8 cellular contexts compared by ENCODE assay signal in the genomic region with DNA sequence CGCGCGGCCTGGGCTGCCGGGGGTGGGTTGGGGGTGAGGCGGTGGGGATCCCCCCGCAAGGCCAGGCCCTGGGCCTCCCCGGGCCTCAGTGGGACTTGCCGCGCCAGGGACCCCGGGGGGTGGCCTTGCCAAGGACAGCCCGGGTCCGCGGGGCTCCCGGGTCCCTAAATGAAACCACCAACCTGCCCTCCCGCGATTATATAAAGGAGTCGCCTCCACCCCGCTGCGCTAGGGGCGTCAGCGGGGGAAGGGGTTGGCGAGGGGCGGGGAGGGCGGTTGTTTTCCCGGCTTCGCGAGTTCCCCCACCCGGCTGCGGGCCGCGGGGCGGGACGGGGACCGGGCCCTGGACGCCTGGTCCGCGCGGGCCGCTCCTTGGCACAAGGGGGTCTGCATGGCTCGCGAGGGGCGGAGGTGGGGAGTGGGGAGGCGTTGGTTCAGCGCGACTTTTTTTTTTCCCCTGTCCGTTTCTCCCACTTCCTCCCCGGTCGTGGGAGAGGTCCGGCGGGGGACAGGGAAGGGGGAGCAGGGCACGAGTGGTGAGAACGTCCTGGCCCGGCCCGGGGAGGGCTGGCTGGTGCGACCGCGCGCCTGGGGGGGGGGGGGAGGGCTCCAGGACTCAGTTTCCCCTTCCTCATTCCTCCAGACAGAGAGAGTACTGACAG. TPM values are rescaled to one million over a fixed set of nuclear protein-coding genes. Genes with fewer than 3 reads are reported as not detected.
A peak's percentile ranks its signal among the peaks of the same experiment; 100 is the strongest.
DNase-seq lines count a peak whose midpoint lies in the region; ATAC-seq, FAIRE-seq and TF ChIP-seq lines count a peak whose summit lies in the region.

No MANE protein-coding gene starts in this region.

- H3K4me1 ChIP-seq in BE2C (no peaks in the 10 kb centered on the region), HUES64 (ENCODE audit: insufficient read depth, low read length) (0 out of 2 replicates have a peak, but pooled peaks cover under 1% of the 10 kb centered on the region), ascending aorta (peaks cover 15 to 17% of the 10 kb centered on the region in 2 donors), iPS-18a (ENCODE audit: control insufficient read depth, low read depth, low read length) (peaks cover 5% of the 10 kb centered on the region)

- no peak overlapping the region for H3K27ac ChIP-seq in HUES64 (ENCODE audit: low read depth, low read length)
- H3K27ac ChIP-seq in ascending aorta, result peak overlapping the region; percentile 88 to 90
- no peak overlapping the region for H3K27ac ChIP-seq in iPS-18a (ENCODE audit: low read length)

- H3K9ac ChIP-seq in HUES64 (ENCODE audit: low read depth, low read length) (no peak overlapping the region), iPS-18a (ENCODE audit: low read length) (no peak overlapping the region)

- in situ Hi-C loops in GM13977 (cut with MboI; ENCODE audit: low pct_unique_long_range_greater_than_20kb, low sequenced_read_pairs, unreplicated experiment), result no loop called here

- WGBS in HUES64, result 2% methylated on average over 54 of the region's 58 CpGs

- no peak for ATAC-seq in GM21786 (IDR thresholded peaks at IDR 0.05; ENCODE audit: unreplicated experiment)

- intact Hi-C loops in ascending aorta (cut with DNase I), result loop anchor here (2.0 to 5.0 kb wide), 4 partner anchors 57 to 305 kb away; a partner anchor contains a TSS

- TF ChIP-seq CTCF in BE2C (IDR thresholded peaks at IDR 0.05; ENCODE audit: low read depth, low read length) (no peak), ascending aorta (IDR thresholded peaks at IDR 0.05) (no peak), GM13977 (IDR thresholded peaks at IDR 0.05; ENCODE audit: extremely low read depth, insufficient read depth, missing control alignments) (no peak)

- H3K9me3 ChIP-seq in BE2C, result no peaks in the 10 kb centered on the region
- H3K9me3 ChIP-seq in HUES64 (ENCODE audit: insufficient read depth, low read depth, low read length), result no peaks in the 10 kb centered on the region
- no peaks in the 10 kb centered on the region for H3K9me3 ChIP-seq in ascending aorta
- no peaks in the 10 kb centered on the region for H3K9me3 ChIP-seq in iPS-18a (ENCODE audit: control insufficient read depth, low read depth, low read length)

- H3K27me3 ChIP-seq in BE2C (no peaks in the 10 kb centered on the region), HUES64 (ENCODE audit: insufficient read depth, low read length) (peaks cover 27% of the 10 kb centered on the region), ascending aorta (no peaks in the 10 kb centered on the region), iPS-18a (ENCODE audit: control insufficient read depth, insufficient read depth, low read length) (peaks cover 28% of the 10 kb centered on the region)

- H3K36me3 ChIP-seq in BE2C (peaks cover 12% of the 10 kb centered on the region), HUES64 (ENCODE audit: insufficient read depth, low read length) (peaks cover 8% of the 10 kb centered on the region; the same call in 1 of the 2 replicates), ascending aorta (no peaks in the 10 kb centered on the region), iPS-18a (ENCODE audit: control insufficient read depth, low read depth, low read length) (no peaks in the 10 kb centered on the region)

- peak overlapping the region; percentile 69 for H3K4me3 ChIP-seq in BE2C (ENCODE audit: low read depth, low read length)
- peak overlapping the region; percentile 39; the same call in 1 of the 2 replicates for H3K4me3 ChIP-seq in HUES64 (ENCODE audit: low read length)
- H3K4me3 ChIP-seq in ascending aorta, result peak overlapping the region; percentile 92 to 98
- H3K4me3 ChIP-seq in iPS-18a (ENCODE audit: low read length), result peak overlapping the region; percentile 13

- DNase-seq in BE2C (peak; percentile 52), ascending aorta (ENCODE audit: low spot score in 2 of 2) (no peak), HTR-8/SVneo (ENCODE audit: insufficient read length, low spot score) (no peak), GM13977 (ENCODE audit: low spot score) (no peak)
- DNase-seq in stimulated activated naive CD4-positive, alpha-beta T cell (lab: John Stamatoyannopoulos, UW), result peak; percentile 60 to 88 (median 76)

- FAIRE-seq in HTR-8/SVneo (lab: Jason Lieb, UNC), result no peak

RNA-seq across cellular contexts. Expression of a gene that starts 0.8 kb away (rescaled TPM):
- 17.1 TPM for polyA plus RNA-seq in BE2C (2012; ENCODE audit: insufficient read depth, insufficient read length, low read depth)
- polyA plus RNA-seq in HUES64 (2013, experiment 1 of 2), result 8.6 TPM
- 8.7 TPM for polyA plus RNA-seq in HUES64 (2013, experiment 2 of 2)
- 76.4 TPM for total RNA-seq in ascending aorta

RNA-seq across cellular contexts. Expression of a gene that starts 56.4 kb away (rescaled TPM):
- polyA plus RNA-seq in BE2C (2012; ENCODE audit: insufficient read depth, insufficient read length, low read depth), result 120 TPM
- polyA plus RNA-seq in HUES64 (2013, experiment 1 of 2), result 107 TPM
- polyA plus RNA-seq in HUES64 (2013, experiment 2 of 2), result 115 TPM
- 155 TPM for total RNA-seq in ascending aorta

RNA-seq across cellular contexts. Expression of a gene that starts 60.0 kb away (rescaled TPM):
- polyA plus RNA-seq in BE2C (2012; ENCODE audit: insufficient read depth, insufficient read length, low read depth), result 105 TPM
- polyA plus RNA-seq in HUES64 (2013, experiment 1 of 2), result 26.4 TPM
- polyA plus RNA-seq in HUES64 (2013, experiment 2 of 2), result 23.3 TPM
- total RNA-seq in ascending aorta, result 30.8 TPM

Comparison
In these comparisons a context has a peak if more than half of its experiments do, and no peak if none do; other contexts are left out.
1. DNase-seq: peak in BE2C (single experiment) and stimulated activated naive CD4-positive, alpha-beta T cell (6 of 6); none in ascending aorta (0 of 2), HTR-8/SVneo (single experiment) and GM13977 (single experiment).
2. H3K4me3 ChIP-seq: peak in every context shown above with its lines; median percentile 95 in ascending aorta; 69 in BE2C; 39 in HUES64; 13 in iPS-18a.
3. H3K27ac ChIP-seq: peak in ascending aorta (2 of 2); none in HUES64 (single experiment) and iPS-18a (single experiment).